ENCODE assay signal across 12 cellular contexts in genomic region chr2:213766062-213766461, GRCh38.
DNase-seq lines count a peak whose midpoint lies in the region; ATAC-seq and TF ChIP-seq lines count a peak whose summit lies in the region.
"Had no signal": no experiment of that assay in that cellular context is flagged by ENCODE, and none has a peak within 500 bp of the region (broad histone marks: within the 10 kb centered on the region; RNA-seq: fewer than 3 reads in every experiment).

No MANE protein-coding gene starts in this region.

- H3K27me3 Mint-ChIP-seq in immature natural killer cell (ENCODE audit: low read depth in 3 of 3): no peaks in the 10 kb centered on the region
- no peaks in the 10 kb centered on the region for H3K27me3 Mint-ChIP-seq in natural killer cell (ENCODE audit: low read depth in 2 of 2)
- H3K27me3 Mint-ChIP-seq: activated CD4-positive, alpha-beta T cell treated with anti-CD3 and anti-CD28 coated beads, Interleukin-2, amount 10 ng/mL, durations not matched to agents 24 days and 14 days; activated naive CD4-positive, alpha-beta T cell treated with anti-CD3 and anti-CD28 coated beads, Interleukin-2, amount 50 U/mL, for 24 hours had no signal

- no peaks in the 10 kb centered on the region for H3K27me3 ChIP-seq in DND-41 (ENCODE audit: insufficient read depth, low read length, poor library complexity)
- H3K27me3 ChIP-seq in SJCRH30: no peaks in the 10 kb centered on the region
- H3K27me3 ChIP-seq: heart right ventricle had no signal

- no peaks in the 10 kb centered on the region for H4K20me1 ChIP-seq in DND-41 (ENCODE audit: insufficient read depth, low read length)

- 0 out of 2 replicates have a peak overlapping the region, but pooled peaks have one; percentile 28 for H3K9ac ChIP-seq in DND-41 (ENCODE audit: low read depth, low read length)

- TF ChIP-seq CTCF in DND-41 (IDR thresholded peaks at IDR 0.05; ENCODE audit: borderline replicate concordance, extremely low read depth, low read length, poor library complexity, severe bottlenecking): no peak
- no peak for TF ChIP-seq CTCF in natural killer cell (IDR thresholded peaks at IDR 0.05)

- H3K9me3 ChIP-seq in DND-41 (ENCODE audit: insufficient read depth, low read length, severe bottlenecking) (no peaks in the 10 kb centered on the region), SJCRH30 (replicated peaks) (no peaks in the 10 kb centered on the region)

- H3K4me3 ChIP-seq in DND-41 (ENCODE audit: low read depth in 1 of 2, low read length in 2 of 2) (peak overlapping the region in 1 of 2 experiments; percentile 39; a peak in 1 of 4 replicates), SJCRH30 (no peak overlapping the region)
- H3K4me3 ChIP-seq: heart right ventricle had no signal

- peak overlapping the region; percentile 70 for H2AFZ ChIP-seq in DND-41 (ENCODE audit: low read depth, low read length)

- H3K4me1 ChIP-seq in DND-41 (ENCODE audit: insufficient read depth, low read length) (peaks cover 16% of the 10 kb centered on the region), SJCRH30 (no peaks in the 10 kb centered on the region)
- H3K4me1 ChIP-seq: heart right ventricle had no signal

- H3K36me3 ChIP-seq in DND-41 (ENCODE audit: insufficient read depth, low read length): no peaks in the 10 kb centered on the region
- no peaks in the 10 kb centered on the region for H3K36me3 ChIP-seq in SJCRH30
- H3K36me3 ChIP-seq: heart right ventricle had no signal

- H3K27ac ChIP-seq in DND-41 (ENCODE audit: low read length) (peak overlapping the region; percentile 5; the same call in 1 of the 2 replicates), SJCRH30 (no peak overlapping the region)
- H3K27ac ChIP-seq: heart right ventricle had no signal

- H3K4me3 Mint-ChIP-seq in immature natural killer cell (no peak overlapping the region), natural killer cell (no peak overlapping the region)
- H3K4me3 Mint-ChIP-seq: activated CD4-positive, alpha-beta T cell treated with anti-CD3 and anti-CD28 coated beads, Interleukin-2, amount 10 ng/mL, durations not matched to agents 24 days and 14 days; activated naive CD4-positive, alpha-beta T cell treated with anti-CD3 and anti-CD28 coated beads, Interleukin-2, amount 50 U/mL, for 24 hours had no signal

- H3K9me3 Mint-ChIP-seq in immature natural killer cell (peaks cover 0 to 8% (median 1%) of the 10 kb centered on the region in 6 donors), natural killer cell (peaks cover 5% of the 10 kb centered on the region in 2 donors)
- H3K9me3 Mint-ChIP-seq: activated CD4-positive, alpha-beta T cell treated with anti-CD3 and anti-CD28 coated beads, Interleukin-2, amount 10 ng/mL, durations not matched to agents 24 days and 14 days had no signal

- H3K79me2 ChIP-seq in DND-41 (ENCODE audit: insufficient read depth, low read length): no peaks in the 10 kb centered on the region

- intact Hi-C loops in natural killer cell (cut with micrococcal nuclease): no loop called here

- DNase-seq in DND-41: no peak
- DNase-seq in putamen (ENCODE audit: low spot score): no peak
- DNase-seq in immature natural killer cell: no peak
- no peak for DNase-seq in SJCRH30
- DNase-seq in natural killer cell: no peak
- DNase-seq: activated CD4-positive, alpha-beta T cell treated with anti-CD3 and anti-CD28 coated beads, Interleukin-2, amount 10 ng/mL, durations not matched to agents 24 days and 14 days; heart right ventricle; NCI-H2081 treated with DMSO at 0.1 percent for 48 hours had no signal

- no peak overlapping the region for H3K27ac Mint-ChIP-seq in immature natural killer cell
- H3K27ac Mint-ChIP-seq in natural killer cell: no peak overlapping the region
- H3K27ac Mint-ChIP-seq: activated CD4-positive, alpha-beta T cell treated with anti-CD3 and anti-CD28 coated beads, Interleukin-2, amount 10 ng/mL, durations not matched to agents 24 days and 14 days; activated naive CD4-positive, alpha-beta T cell treated with anti-CD3 and anti-CD28 coated beads, Interleukin-2, amount 50 U/mL, for 24 hours had no signal

- peak; percentile 38; the same call in 2 of the 3 replicates for ATAC-seq in DND-41 (ENCODE audit: insufficient read depth, low read depth)
- peak; percentile 40 for ATAC-seq in GM19372 (IDR thresholded peaks at IDR 0.05; ENCODE audit: low read depth, unreplicated experiment)
- ATAC-seq in HG02798 (IDR thresholded peaks at IDR 0.05; ENCODE audit: poor library complexity, unreplicated experiment): peak; percentile 48
- ATAC-seq in HG03469 (IDR thresholded peaks at IDR 0.05; ENCODE audit: unreplicated experiment): peak; percentile 24
- ATAC-seq in natural killer cell: no peak
- ATAC-seq: heart right ventricle had no signal

- no peaks in the 10 kb centered on the region for H3K4me1 Mint-ChIP-seq in immature natural killer cell
- no peaks in the 10 kb centered on the region for H3K4me1 Mint-ChIP-seq in natural killer cell
- H3K4me1 Mint-ChIP-seq: activated CD4-positive, alpha-beta T cell treated with anti-CD3 and anti-CD28 coated beads, Interleukin-2, amount 10 ng/mL, durations not matched to agents 24 days and 14 days; activated naive CD4-positive, alpha-beta T cell treated with anti-CD3 and anti-CD28 coated beads, Interleukin-2, amount 50 U/mL, for 24 hours had no signal

- H3K4me2 ChIP-seq in DND-41 (ENCODE audit: insufficient read depth, low read length): peak overlapping the region; percentile 65; the same call in 1 of the 2 replicates

- H3K36me3 Mint-ChIP-seq in immature natural killer cell (no peaks in the 10 kb centered on the region), natural killer cell (no peaks in the 10 kb centered on the region)
- H3K36me3 Mint-ChIP-seq: activated naive CD4-positive, alpha-beta T cell treated with anti-CD3 and anti-CD28 coated beads, Interleukin-2, amount 50 U/mL, for 24 hours had no signal

Comparison
In these comparisons a context has a peak if more than half of its experiments do, and no peak if none do; other contexts are left out.
1. ATAC-seq: peak in DND-41 (single experiment), GM19372 (single experiment), HG02798 (single experiment) and HG03469 (single experiment); none in natural killer cell (0 of 3).